In genomic region chr14:89340200-89340667, GRCh38 we compare ENCODE assay signal across 11 cellular contexts.
DNase-seq lines count a peak whose midpoint lies in the region; ATAC-seq, FAIRE-seq and TF ChIP-seq lines count a peak whose summit lies in the region.
"Had no signal": no experiment of that assay in that cellular context is flagged by ENCODE, and none has a peak within 500 bp of the region (broad histone marks: within the 10 kb centered on the region; RNA-seq: fewer than 3 reads in every experiment).

No MANE protein-coding gene starts in this region.

- peaks cover 31 to 34% of the 10 kb centered on the region in 2 donors for H3K4me1 Mint-ChIP-seq in effector memory CD8-positive, alpha-beta T cell (ENCODE audit: low read depth in 2 of 2)

- peak overlapping the region; percentile 65 for H3K27ac ChIP-seq in mesodermal cell (ENCODE audit: low read depth, low read length, severe bottlenecking)

- peak overlapping the region; percentile 10 to 11 for H3K27ac Mint-ChIP-seq in effector memory CD8-positive, alpha-beta T cell

- peaks cover 14% of the 10 kb centered on the region for H3K36me3 Mint-ChIP-seq in effector memory CD8-positive, alpha-beta T cell (ENCODE audit: insufficient read depth)

- CTCF ChIA-PET in BJ (lab: Yijun Ruan, JAX) = interaction anchor here (0.6 to 1.5 kb wide), 6 partner anchors 21 to 314 kb away, joined by 3 to 4 read pairs (median 3); no protein-coding TSS in a partner anchor

- ATAC-seq in effector memory CD8-positive, alpha-beta T cell (replicated peaks) = no peak
- ATAC-seq in HG03354 (IDR thresholded peaks at IDR 0.05; ENCODE audit: poor library complexity, severe bottlenecking, unreplicated experiment) (no peak), HG02885 (IDR thresholded peaks at IDR 0.05; ENCODE audit: poor library complexity, unreplicated experiment) (no peak)

- TF ChIP-seq CTCF in BJ (IDR thresholded peaks at IDR 0.05; ENCODE audit: insufficient read depth, low read depth, low read length) = no peak

- no peaks in the 10 kb centered on the region for H3K27me3 Mint-ChIP-seq in effector memory CD8-positive, alpha-beta T cell

- H3K36me3 ChIP-seq in BJ (ENCODE audit: control insufficient read depth, insufficient read depth, low read length) = no peaks in the 10 kb centered on the region
- no peaks in the 10 kb centered on the region for H3K36me3 ChIP-seq in mesodermal cell (ENCODE audit: control insufficient read depth, insufficient read depth, low read length)
- H3K36me3 ChIP-seq: MG63 had no signal

- no peak overlapping the region for H3K4me3 Mint-ChIP-seq in effector memory CD8-positive, alpha-beta T cell

- FAIRE-seq in HTR-8/SVneo (lab: Jason Lieb, UNC) = no peak

- H3K9me3 ChIP-seq in mesodermal cell (ENCODE audit: control insufficient read depth, low read length) = no peaks in the 10 kb centered on the region
- H3K9me3 ChIP-seq: MG63 had no signal

- POLR2A ChIA-PET in BJ (lab: Charles Lee) = no interaction called here

- peaks cover 43% of the 10 kb centered on the region for H3K4me1 ChIP-seq in mesodermal cell (ENCODE audit: control insufficient read depth, insufficient read depth, low read length, poor library complexity, severe bottlenecking)

- DNase-seq in BJ (ENCODE audit: low read depth) = peak; percentile 26
- peak; percentile 17 for DNase-seq in LoVo (ENCODE audit: low spot score)
- no peak for DNase-seq in effector memory CD8-positive, alpha-beta T cell
- no peak for DNase-seq in HTR-8/SVneo (ENCODE audit: insufficient read length, low spot score)
- DNase-seq in DMS114 treated with DMSO at 0.1 percent for 48 hours (lab: John Stamatoyannopoulos, UW; ENCODE audit: unreplicated experiment) = no peak
- DNase-seq: erythroblast, MG63, SHP77 had no signal

- H3K27me3 ChIP-seq in BJ (ENCODE audit: control insufficient read depth, insufficient read depth, low read length) = no peaks in the 10 kb centered on the region
- H3K27me3 ChIP-seq: MG63 had no signal

- WGBS in mesodermal cell (ENCODE audit: insufficient coverage in 2 of 2), 2 experiments = 86 to 100% methylated on average over 1 of the region's 4 CpGs

- H3K4me3 ChIP-seq in BJ (ENCODE audit: low read depth, low read length) = no peak overlapping the region
- no peak overlapping the region for H3K4me3 ChIP-seq in mesodermal cell (ENCODE audit: extremely low read depth, insufficient read depth, low read length, poor library complexity, severe bottlenecking)
- H3K4me3 ChIP-seq: MG63 had no signal

- no peaks in the 10 kb centered on the region for H3K9me3 Mint-ChIP-seq in effector memory CD8-positive, alpha-beta T cell

Comparison
In these comparisons a context has a peak if more than half of its experiments do, and no peak if none do; other contexts are left out.
1. DNase-seq: peak in BJ (single experiment) and LoVo (single experiment); none in effector memory CD8-positive, alpha-beta T cell (0 of 3), HTR-8/SVneo (single experiment) and DMS114 treated with DMSO at 0.1 percent for 48 hours (single experiment).